8 cellular contexts compared by ENCODE assay signal in the genomic region with DNA sequence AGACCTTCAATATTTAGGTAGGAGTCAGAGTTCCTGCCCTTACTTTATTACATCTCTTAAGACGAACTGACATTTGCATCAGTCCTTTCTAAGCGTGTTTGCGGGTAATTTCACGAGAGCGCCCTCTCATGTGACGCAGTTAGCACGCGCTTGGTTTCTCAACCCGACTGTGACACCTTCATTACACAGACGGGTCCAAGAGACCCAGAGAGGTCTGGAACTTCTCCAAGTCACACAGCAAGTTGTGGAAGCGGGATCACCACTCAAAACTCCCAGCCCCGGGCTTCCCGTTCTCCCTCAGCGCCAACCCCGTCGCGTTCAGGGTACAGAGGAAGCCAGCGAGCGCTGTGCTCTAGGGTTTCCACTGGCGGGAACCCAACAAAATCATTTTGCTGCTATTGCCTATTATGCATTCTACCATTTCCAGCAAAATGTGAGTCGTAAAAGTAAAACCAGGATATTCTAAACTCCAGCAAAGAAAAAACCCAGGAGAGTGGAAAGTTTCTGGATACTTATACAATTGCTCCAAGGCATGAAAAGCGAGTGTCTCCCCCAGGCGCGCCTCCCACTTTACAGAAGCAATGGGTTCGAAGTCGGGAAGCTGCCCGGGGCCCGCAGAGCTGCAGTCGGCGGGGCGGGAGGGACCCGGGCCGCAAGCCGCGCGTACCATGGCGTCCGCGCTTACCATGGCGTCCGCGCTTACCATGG. TPM values are rescaled to one million over a fixed set of nuclear protein-coding genes. Genes with fewer than 3 reads are reported as not detected.
DNase-seq lines count a peak whose midpoint lies in the region; ATAC-seq, FAIRE-seq and TF ChIP-seq lines count a peak whose summit lies in the region.

No MANE protein-coding gene starts in this region.

- peak; percentile 44 for ATAC-seq in GM21367 (IDR thresholded peaks at IDR 0.05; ENCODE audit: unreplicated experiment)

- no peak for TF ChIP-seq CTCF in RWPE1 (conservative IDR thresholded peaks at IDR 0.05; ENCODE audit: low read depth)

- H3K27ac ChIP-seq in RWPE1 = peak overlapping the region; percentile 82

- DNase-seq in DMS 273 (lab: John Stamatoyannopoulos, UW; ENCODE audit: unreplicated experiment) (peak; percentile 86), HT1080 (ENCODE audit: low read depth) (peak; percentile 40), RWPE1 (ENCODE audit: low spot score) (peak; percentile 67), frontal cortex (ENCODE audit: low spot score in 2 of 2) (peak; percentile 51 to 66), nucleus accumbens (lab: John Stamatoyannopoulos, UW) (peak in 52 of 56 donors; percentile 12 to 80 (median 53)), superior temporal gyrus (ENCODE audit: extremely low spot score) (peak; percentile 87)
- DNase-seq in activated gamma-delta T cell treated with anti-CD3 and anti-CD28 coated beads, Interleukin-2, amount 50 U/mL, for 16 hours (ENCODE audit: low read depth) = peak; percentile 54

- FAIRE-seq in frontal cortex (lab: Jason Lieb, UNC) = no peak

- POLR2A ChIA-PET in RWPE1 (lab: Yijun Ruan, JAX; ENCODE audit: low non-redundant PET) = interaction anchor here (0.6 to 1.9 kb wide), 2 partner anchors 9 to 14 kb away, joined by 3 to 5 read pairs; no protein-coding TSS in a partner anchor

- CTCF ChIA-PET in RWPE1 (lab: Yijun Ruan, JAX) = interaction anchor here (0.6 to 1.7 kb wide), 16 partner anchors 9 to 1446 kb away, joined by 3 to 5 read pairs (median 3); no protein-coding TSS in a partner anchor

RNA-seq across cellular contexts. Expression of a gene that starts 0.6 kb away (rescaled TPM):
- 10.0 and 11.0 TPM in 2 replicates for total RNA-seq in HT1080 (2014; rRNA removed; shearing (Covaris generic))
- polyA plus RNA-seq in HT1080 (2015; cell fraction: cytosol; rRNA removed) = 16.9 and 17.9 TPM in 2 replicates
- polyA plus RNA-seq in HT1080 (2015; cell fraction: nucleus; rRNA removed) = 126 and 147 TPM in 2 replicates
- 2.0 TPM for total RNA-seq in frontal cortex

RNA-seq across cellular contexts. Expression of a gene that starts 54.4 kb away (rescaled TPM):
- total RNA-seq in HT1080 (2014; rRNA removed; shearing (Covaris generic)) = 59.2 and 135 TPM in 2 replicates
- 254 and 265 TPM in 2 replicates for polyA plus RNA-seq in HT1080 (2015; cell fraction: cytosol; rRNA removed)
- polyA plus RNA-seq in HT1080 (2015; cell fraction: nucleus; rRNA removed) = 163 and 176 TPM in 2 replicates
- total RNA-seq in frontal cortex = 3.7 TPM

Comparison
In these comparisons a context has a peak if more than half of its experiments do, and no peak if none do; other contexts are left out.
1. Peak in every context shown above with its lines: DNase-seq, ATAC-seq and H3K27ac ChIP-seq.
2. RNA of a gene that starts 54.4 kb away (total RNA-seq): 59.2 to 135 TPM in HT1080; 3.7 TPM in frontal cortex (single experiment); every median in the first group is over 10 times any median in the second.